1 cellular context compared by ENCODE assay signal in the genomic region with DNA sequence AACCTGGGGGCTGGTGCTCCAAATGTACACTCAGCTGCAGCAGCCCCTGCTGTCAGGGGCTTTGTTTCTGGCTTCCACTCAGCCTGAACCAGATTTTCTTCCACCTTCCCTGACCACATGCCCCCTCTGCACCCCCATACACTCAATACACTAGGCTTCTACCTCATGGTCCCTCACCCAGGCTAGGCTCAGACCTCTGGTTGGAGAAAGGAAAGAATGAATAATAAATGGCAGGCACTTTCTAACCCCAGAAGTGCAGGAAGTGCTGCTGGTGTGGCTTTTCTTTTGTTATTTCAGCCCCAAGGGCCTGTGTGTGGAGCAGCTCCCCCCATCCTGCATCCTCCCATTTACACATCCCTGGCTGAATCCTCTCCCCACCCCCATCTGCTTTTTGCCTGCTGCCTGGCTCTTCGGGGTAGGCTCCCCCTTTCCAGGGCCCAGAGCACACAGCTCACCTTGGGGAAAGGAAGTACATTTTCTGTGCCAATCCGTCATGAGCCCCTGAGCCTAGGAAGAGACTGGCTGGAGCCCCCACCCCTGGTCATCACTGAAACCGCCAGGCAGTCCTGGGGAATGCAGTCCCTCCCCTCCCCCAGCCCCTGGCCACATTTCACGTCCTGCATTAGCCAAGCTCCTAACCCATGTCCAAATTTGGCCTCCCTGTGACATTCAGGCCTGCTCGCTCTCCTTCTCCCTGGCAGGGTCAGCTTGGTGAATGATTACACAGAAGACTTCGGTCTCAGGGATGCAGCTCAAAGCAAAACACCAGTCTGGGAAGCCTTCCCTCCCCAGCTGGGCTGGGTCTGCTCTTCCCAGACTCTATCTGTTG.
TF ChIP-seq lines count a peak whose summit lies in the region.

No MANE protein-coding gene starts in this region.

TF ChIP-seq in GM23338, 12 proteins besides CTCF, POLR2A, EP300 and RAD21 (continued from another document):
- TF ChIP-seq POLR2AphosphoS5 (IDR thresholded peaks at IDR 0.05; ENCODE audit: low read depth) (0 out of 2 replicates have a peak, but pooled peaks have one; percentile 38), CREB1 (CRISPR knock-in tag; IDR thresholded peaks at IDR 0.05; ENCODE audit: low read depth) (no peak), ZNF331 (CRISPR knock-in tag; IDR thresholded peaks at IDR 0.05; ENCODE audit: low read depth) (no peak), ZNF114 (CRISPR knock-in tag; IDR thresholded peaks at IDR 0.05) (no peak), JUNB (IDR thresholded peaks at IDR 0.05; ENCODE audit: unreplicated experiment) (no peak), NANOG (IDR thresholded peaks at IDR 0.05; ENCODE audit: borderline replicate concordance) (no peak)
- TF ChIP-seq, protein P1, sequence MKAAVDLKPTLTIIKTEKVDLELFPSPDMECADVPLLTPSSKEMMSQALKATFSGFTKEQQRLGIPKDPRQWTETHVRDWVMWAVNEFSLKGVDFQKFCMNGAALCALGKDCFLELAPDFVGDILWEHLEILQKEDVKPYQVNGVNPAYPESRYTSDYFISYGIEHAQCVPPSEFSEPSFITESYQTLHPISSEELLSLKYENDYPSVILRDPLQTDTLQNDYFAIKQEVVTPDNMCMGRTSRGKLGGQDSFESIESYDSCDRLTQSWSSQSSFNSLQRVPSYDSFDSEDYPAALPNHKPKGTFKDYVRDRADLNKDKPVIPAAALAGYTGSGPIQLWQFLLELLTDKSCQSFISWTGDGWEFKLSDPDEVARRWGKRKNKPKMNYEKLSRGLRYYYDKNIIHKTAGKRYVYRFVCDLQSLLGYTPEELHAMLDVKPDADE (IDR thresholded peaks at IDR 0.05), result peak; percentile 41; the same call in 1 of the 2 replicates
